In genomic region chr6:81938014-81938761, GRCh38 we compare ENCODE assay signal across 8 cellular contexts.
A peak's percentile ranks its signal among the peaks of the same experiment; 100 is the strongest.
DNase-seq lines count a peak whose midpoint lies in the region; ATAC-seq lines count a peak whose summit lies in the region.

No MANE protein-coding gene starts in this region.

- WGBS in mesendoderm (ENCODE audit: extremely low coverage, insufficient coverage, low lambda C conversion rate), result no CpG with 5 or more reads among the region's 4 CpGs

- H2BK5ac ChIP-seq in mesendoderm (ENCODE audit: low read length), result no peak overlapping the region

- H3K23ac ChIP-seq in mesendoderm (ENCODE audit: low read length), result no peak overlapping the region

- H3K4me1 Mint-ChIP-seq in activated CD4-positive, alpha-beta memory T cell treated with anti-CD3 and anti-CD28 coated beads, Interleukin-2, amount 10 ng/mL, durations not matched to agents 7 days and 5 days, result no peaks in the 10 kb centered on the region
- no peaks in the 10 kb centered on the region for H3K4me1 Mint-ChIP-seq in activated T-helper 2 cell treated with anti-CD3 and anti-CD28 coated beads, Interferon-gamma antibody, Interleukin-2, Interleukin-4, amounts not matched to agents 10 μg/mL and 5 μg/mL and 100 μg/mL, durations not matched to agents 14 hours and 24 hours and 36 hours (ENCODE audit: low read depth)

- no peak overlapping the region for H2AK5ac ChIP-seq in mesendoderm (ENCODE audit: low read length)

- no peak overlapping the region for H3K4me2 ChIP-seq in mesendoderm (ENCODE audit: low read length)

- H2BK120ac ChIP-seq in mesendoderm (ENCODE audit: low read depth, low read length), result no peak overlapping the region

- H3K9ac ChIP-seq in mesendoderm (ENCODE audit: low read length), result no peak overlapping the region

- H3K36me3 Mint-ChIP-seq in activated CD4-positive, alpha-beta memory T cell treated with anti-CD3 and anti-CD28 coated beads, Interleukin-2, amount 10 ng/mL, durations not matched to agents 7 days and 5 days (ENCODE audit: low read depth), result no peaks in the 10 kb centered on the region
- no peaks in the 10 kb centered on the region for H3K36me3 Mint-ChIP-seq in activated T-helper 2 cell treated with anti-CD3 and anti-CD28 coated beads, Interferon-gamma antibody, Interleukin-2, Interleukin-4, amounts not matched to agents 10 μg/mL and 5 μg/mL and 100 μg/mL, durations not matched to agents 14 hours and 24 hours and 36 hours (ENCODE audit: low read depth)

- H4K8ac ChIP-seq in mesendoderm (ENCODE audit: low read depth, low read length), result no peak overlapping the region

- no peak overlapping the region for H2BK15ac ChIP-seq in mesendoderm (replicated peaks; ENCODE audit: low read depth)

- no peaks in the 10 kb centered on the region for H3K27me3 ChIP-seq in mesendoderm (ENCODE audit: insufficient read depth, low read length, poor library complexity)

- ATAC-seq in GM19043 (IDR thresholded peaks at IDR 0.05; ENCODE audit: low read depth, unreplicated experiment), result peak; percentile 44
- peak; percentile 46 for ATAC-seq in HG03469 (IDR thresholded peaks at IDR 0.05; ENCODE audit: unreplicated experiment)

- peak; percentile 96 for DNase-seq in amniotic epithelial cell (ENCODE audit: low read depth)
- peak; percentile 88 for DNase-seq in mesendoderm
- no peak for DNase-seq in activated CD4-positive, alpha-beta memory T cell treated with anti-CD3 and anti-CD28 coated beads, Interleukin-2, amount 10 ng/mL, durations not matched to agents 7 days and 5 days
- no peak for DNase-seq in GM19240 (ENCODE audit: insufficient read length, low spot score)
- DNase-seq in activated T-helper 2 cell treated with anti-CD3 and anti-CD28 coated beads, Interferon-gamma antibody, Interleukin-2, Interleukin-4, amounts not matched to agents 10 μg/mL and 5 μg/mL and 100 μg/mL, durations not matched to agents 14 hours and 24 hours and 36 hours (ENCODE audit: low spot score), result no peak
- no peak for DNase-seq in NCI-H345 treated with DMSO at 0.1 percent for 48 hours (lab: John Stamatoyannopoulos, UW; ENCODE audit: unreplicated experiment)

- H3K56ac ChIP-seq in mesendoderm (ENCODE audit: low read length), result no peak overlapping the region

- no peaks in the 10 kb centered on the region for H3K27me3 Mint-ChIP-seq in activated CD4-positive, alpha-beta memory T cell treated with anti-CD3 and anti-CD28 coated beads, Interleukin-2, amount 10 ng/mL, durations not matched to agents 7 days and 5 days
- no peaks in the 10 kb centered on the region for H3K27me3 Mint-ChIP-seq in activated T-helper 2 cell treated with anti-CD3 and anti-CD28 coated beads, Interferon-gamma antibody, Interleukin-2, Interleukin-4, amounts not matched to agents 10 μg/mL and 5 μg/mL and 100 μg/mL, durations not matched to agents 14 hours and 24 hours and 36 hours (ENCODE audit: low read depth)

- H3K4ac ChIP-seq in mesendoderm (ENCODE audit: low read depth, low read length), result no peak overlapping the region

- intact Hi-C loops in activated T-helper 2 cell treated with anti-CD3 and anti-CD28 coated beads, Interferon-gamma antibody, Interleukin-2, Interleukin-4, amounts not matched to agents 10 μg/mL and 5 μg/mL and 100 μg/mL, durations not matched to agents 14 hours and 24 hours and 36 hours (cut with micrococcal nuclease), result no loop called here

- H3K27ac Mint-ChIP-seq in activated CD4-positive, alpha-beta memory T cell treated with anti-CD3 and anti-CD28 coated beads, Interleukin-2, amount 10 ng/mL, durations not matched to agents 7 days and 5 days, result no peak overlapping the region
- no peak overlapping the region for H3K27ac Mint-ChIP-seq in activated T-helper 2 cell treated with anti-CD3 and anti-CD28 coated beads, Interferon-gamma antibody, Interleukin-2, Interleukin-4, amounts not matched to agents 10 μg/mL and 5 μg/mL and 100 μg/mL, durations not matched to agents 14 hours and 24 hours and 36 hours

- H3K9me3 Mint-ChIP-seq in activated CD4-positive, alpha-beta memory T cell treated with anti-CD3 and anti-CD28 coated beads, Interleukin-2, amount 10 ng/mL, durations not matched to agents 7 days and 5 days, result no peaks in the 10 kb centered on the region
- H3K9me3 Mint-ChIP-seq in activated T-helper 2 cell treated with anti-CD3 and anti-CD28 coated beads, Interferon-gamma antibody, Interleukin-2, Interleukin-4, amounts not matched to agents 10 μg/mL and 5 μg/mL and 100 μg/mL, durations not matched to agents 14 hours and 24 hours and 36 hours, result no peaks in the 10 kb centered on the region

- H3K4me3 Mint-ChIP-seq in activated CD4-positive, alpha-beta memory T cell treated with anti-CD3 and anti-CD28 coated beads, Interleukin-2, amount 10 ng/mL, durations not matched to agents 7 days and 5 days, result no peak overlapping the region
- no peak overlapping the region for H3K4me3 Mint-ChIP-seq in activated T-helper 2 cell treated with anti-CD3 and anti-CD28 coated beads, Interferon-gamma antibody, Interleukin-2, Interleukin-4, amounts not matched to agents 10 μg/mL and 5 μg/mL and 100 μg/mL, durations not matched to agents 14 hours and 24 hours and 36 hours (ENCODE audit: low read depth)

- H3K4me3 ChIP-seq in mesendoderm (ENCODE audit: low read length), result no peak overlapping the region

- H3K4me1 ChIP-seq in mesendoderm (ENCODE audit: control insufficient read depth, low read depth, low read length), result peaks cover 4% of the 10 kb centered on the region

- POLR2A ChIA-PET in activated CD4-positive, alpha-beta memory T cell treated with anti-CD3 and anti-CD28 coated beads, Interleukin-2, amount 10 ng/mL, durations not matched to agents 7 days and 5 days (lab: Charles Lee), result no interaction called here

- no peak overlapping the region for H3K18ac ChIP-seq in mesendoderm (ENCODE audit: low read length)

- CTCF ChIA-PET in activated CD4-positive, alpha-beta memory T cell treated with anti-CD3 and anti-CD28 coated beads, Interleukin-2, amount 10 ng/mL, durations not matched to agents 7 days and 5 days (lab: Charles Lee), result no interaction called here

- H3K79me1 ChIP-seq in mesendoderm (ENCODE audit: low read length), result no peaks in the 10 kb centered on the region

- no peaks in the 10 kb centered on the region for H3K36me3 ChIP-seq in mesendoderm (ENCODE audit: control insufficient read depth, insufficient read depth, low read length)

- H3K79me2 ChIP-seq in mesendoderm (ENCODE audit: control insufficient read depth, insufficient read depth, low read length), result no peaks in the 10 kb centered on the region

- no peak overlapping the region for H3K27ac ChIP-seq in mesendoderm (ENCODE audit: low read depth, low read length)

- no peak overlapping the region for H4K5ac ChIP-seq in mesendoderm (ENCODE audit: low read length)

Comparison
In these comparisons a context has a peak if more than half of its experiments do, and no peak if none do; other contexts are left out.
1. DNase-seq: peak in amniotic epithelial cell (single experiment) and mesendoderm (single experiment); none in activated CD4-positive, alpha-beta memory T cell treated with anti-CD3 and anti-CD28 coated beads, Interleukin-2, amount 10 ng/mL, durations not matched to agents 7 days and 5 days (single experiment), GM19240 (single experiment), activated T-helper 2 cell treated with anti-CD3 and anti-CD28 coated beads, Interferon-gamma antibody, Interleukin-2, Interleukin-4, amounts not matched to agents 10 μg/mL and 5 μg/mL and 100 μg/mL, durations not matched to agents 14 hours and 24 hours and 36 hours (single experiment) and NCI-H345 treated with DMSO at 0.1 percent for 48 hours (single experiment).